ENCODE assay signal across 12 cellular contexts in genomic region chr5:104189909-104190308, GRCh38.
DNase-seq lines count a peak whose midpoint lies in the region; ATAC-seq and TF ChIP-seq lines count a peak whose summit lies in the region.
"Had no signal": no experiment of that assay in that cellular context is flagged by ENCODE, and none has a peak within 500 bp of the region (broad histone marks: within the 10 kb centered on the region; RNA-seq: fewer than 3 reads in every experiment).

No MANE protein-coding gene starts in this region.

- no peaks in the 10 kb centered on the region for H3K36me3 ChIP-seq in sigmoid colon
- H3K36me3 ChIP-seq: ovary had no signal

- H3K27ac ChIP-seq in sigmoid colon = no peak overlapping the region
- H3K27ac ChIP-seq in foreskin keratinocyte = no peak overlapping the region
- H3K27ac ChIP-seq: ovary had no signal

- no peak overlapping the region for H3K4me3 ChIP-seq in sigmoid colon
- H3K4me3 ChIP-seq: ovary had no signal

- no peaks in the 10 kb centered on the region for H3K9me3 ChIP-seq in sigmoid colon
- H3K9me3 ChIP-seq: ovary had no signal

- no peak for TF ChIP-seq POLR2A in sigmoid colon (IDR thresholded peaks at IDR 0.05)

- no peak for TF ChIP-seq EP300 in sigmoid colon (IDR thresholded peaks at IDR 0.05)

- H3K4me1 ChIP-seq in sigmoid colon (no peaks in the 10 kb centered on the region), foreskin keratinocyte (no peaks in the 10 kb centered on the region)

- H3K27me3 ChIP-seq in sigmoid colon (no peaks in the 10 kb centered on the region), foreskin keratinocyte (no peaks in the 10 kb centered on the region)
- H3K27me3 ChIP-seq: ovary had no signal

- 65 to 71% methylated on average over 2 of the region's 2 CpGs for WGBS in sigmoid colon, 2 donors

- intact Hi-C loops in sigmoid colon (cut with DNase I) = no loop called here

- DNase-seq in AML-193 (lab: John Stamatoyannopoulos, UW) = peak; percentile 41 to 46
- peak; percentile 67 for DNase-seq in LHCN-M2 (ENCODE audit: low read depth)
- DNase-seq in SKM-1 treated with dmso at 0.1 percent for 144 hours (lab: John Stamatoyannopoulos, UW; ENCODE audit: unreplicated experiment) = peak; percentile 31
- peak; percentile 23 for DNase-seq in fibroblast of the conjunctiva (ENCODE audit: low read depth)
- DNase-seq in sigmoid colon = no peak
- no peak for DNase-seq in foreskin keratinocyte
- DNase-seq: activated B cell treated with CpG ODN at 0.5 μM for 24 hours, amygdala, ovary, SHP77 treated with DMSO at 0.1 percent for 48 hours had no signal

- TF ChIP-seq CTCF in sigmoid colon (IDR thresholded peaks at IDR 0.05) (no peak), foreskin keratinocyte (conservative IDR thresholded peaks at IDR 0.05) (no peak)

- ATAC-seq in HG02870 (IDR thresholded peaks at IDR 0.05; ENCODE audit: unreplicated experiment) (no peak), foreskin keratinocyte (no peak), HG03280 (IDR thresholded peaks at IDR 0.05; ENCODE audit: unreplicated experiment) (no peak)

Comparison
In these comparisons a context has a peak if more than half of its experiments do, and no peak if none do; other contexts are left out.
1. DNase-seq: peak in AML-193 (2 of 2), LHCN-M2 (single experiment), SKM-1 treated with dmso at 0.1 percent for 144 hours (single experiment) and fibroblast of the conjunctiva (single experiment); none in sigmoid colon (single experiment) and foreskin keratinocyte (0 of 2).